In genomic region chr19:36060430-36060829, GRCh38 we compare ENCODE assay signal across 9 cellular contexts. TPM values are rescaled to one million over a fixed set of nuclear protein-coding genes. Genes with fewer than 3 reads are reported as not detected.
DNase-seq lines count a peak whose midpoint lies in the region; ATAC-seq and TF ChIP-seq lines count a peak whose summit lies in the region.
"Had no signal": no experiment of that assay in that cellular context is flagged by ENCODE, and none has a peak within 500 bp of the region (broad histone marks: within the 10 kb centered on the region; RNA-seq: fewer than 3 reads in every experiment).

No MANE protein-coding gene starts in this region.

- peaks cover 31% of the 10 kb centered on the region for H3K36me3 ChIP-seq in BE2C

- H3K27ac Mint-ChIP-seq in activated CD4-positive, alpha-beta T cell treated with anti-CD3 and anti-CD28 coated beads, Interleukin-2, amount 10 ng/mL, durations not matched to agents 7 days and 5 days: no peak overlapping the region
- H3K27ac Mint-ChIP-seq: dendritic cell treated with granulocyte-macrophage colony-stimulating factor and Interleukin-4, amounts not matched to agents 40 ng/mL and 50 ng/mL, for 4 days had no signal

- no peaks in the 10 kb centered on the region for H3K27me3 Mint-ChIP-seq in activated CD4-positive, alpha-beta T cell treated with anti-CD3 and anti-CD28 coated beads, Interleukin-2, amount 10 ng/mL, durations not matched to agents 7 days and 5 days
- H3K27me3 Mint-ChIP-seq: dendritic cell treated with granulocyte-macrophage colony-stimulating factor and Interleukin-4, amounts not matched to agents 40 ng/mL and 50 ng/mL, for 4 days had no signal

- TF ChIP-seq POLR2A in lower leg skin (IDR thresholded peaks at IDR 0.05): no peak

- 82 to 87% methylated on average over 4 of the region's 4 CpGs for WGBS in lower leg skin, 2 donors

- H3K4me3 ChIP-seq in BE2C (ENCODE audit: low read depth, low read length) (no peak overlapping the region), fibroblast of the aortic adventitia (ENCODE audit: low read depth, low read length) (no peak overlapping the region), lower leg skin (ENCODE audit: low read depth, poor library complexity, severe bottlenecking) (no peak overlapping the region)

- ATAC-seq in omental fat pad (ENCODE audit: low FRiP score) (peak; percentile 58), GM21825 (IDR thresholded peaks at IDR 0.05; ENCODE audit: unreplicated experiment) (no peak)

- DNase-seq in BE2C (peak; percentile 71), HK-2 (ENCODE audit: unreplicated experiment) (peak; percentile 29), fibroblast of the aortic adventitia (ENCODE audit: low read depth) (peak; percentile 71), omental fat pad (ENCODE audit: low spot score) (no peak), lower leg skin (ENCODE audit: low spot score in 2 of 2) (no peak), GOT3 (lab: John Stamatoyannopoulos, UW) (no peak)
- peak; percentile 12 for DNase-seq in activated CD4-positive, alpha-beta T cell treated with anti-CD3 and anti-CD28 coated beads, Interleukin-2, amount 10 ng/mL, durations not matched to agents 7 days and 5 days

- intact Hi-C loops in lower leg skin (cut with DNase I; ENCODE audit: low total_unique reads): no loop called here

- H3K4me1 ChIP-seq in BE2C: no peaks in the 10 kb centered on the region

- no peaks in the 10 kb centered on the region for H3K27me3 ChIP-seq in BE2C

- CTCF ChIA-PET in activated CD4-positive, alpha-beta T cell treated with anti-CD3 and anti-CD28 coated beads, Interleukin-2, amount 10 ng/mL, durations not matched to agents 7 days and 5 days (lab: Charles Lee): interaction anchor here (0.5 to 1.3 kb wide), 3 partner anchors 10 to 403 kb away, joined by 3 to 7 read pairs (median 3); no protein-coding TSS in a partner anchor

- no peak overlapping the region for H3K4me3 Mint-ChIP-seq in activated CD4-positive, alpha-beta T cell treated with anti-CD3 and anti-CD28 coated beads, Interleukin-2, amount 10 ng/mL, durations not matched to agents 7 days and 5 days
- H3K4me3 Mint-ChIP-seq: dendritic cell treated with granulocyte-macrophage colony-stimulating factor and Interleukin-4, amounts not matched to agents 40 ng/mL and 50 ng/mL, for 4 days had no signal

- H3K9me3 ChIP-seq in BE2C: no peaks in the 10 kb centered on the region

- no peaks in the 10 kb centered on the region for H3K9me3 Mint-ChIP-seq in activated CD4-positive, alpha-beta T cell treated with anti-CD3 and anti-CD28 coated beads, Interleukin-2, amount 10 ng/mL, durations not matched to agents 7 days and 5 days
- H3K9me3 Mint-ChIP-seq: dendritic cell treated with granulocyte-macrophage colony-stimulating factor and Interleukin-4, amounts not matched to agents 40 ng/mL and 50 ng/mL, for 4 days had no signal

- H3K4me1 Mint-ChIP-seq in activated CD4-positive, alpha-beta T cell treated with anti-CD3 and anti-CD28 coated beads, Interleukin-2, amount 10 ng/mL, durations not matched to agents 7 days and 5 days: peaks cover 24% of the 10 kb centered on the region

- POLR2A ChIA-PET in activated CD4-positive, alpha-beta T cell treated with anti-CD3 and anti-CD28 coated beads, Interleukin-2, amount 10 ng/mL, durations not matched to agents 7 days and 5 days (lab: Charles Lee): interaction anchor here (0.6 kb wide), 1 partner anchor 36 kb away, joined by 3 read pairs; no protein-coding TSS in a partner anchor

- TF ChIP-seq CTCF in BE2C (IDR thresholded peaks at IDR 0.05; ENCODE audit: low read depth, low read length) (peak; percentile 76), fibroblast of the aortic adventitia (IDR thresholded peaks at IDR 0.05; ENCODE audit: insufficient read depth, low read length) (peak; percentile 73), omental fat pad (IDR thresholded peaks at IDR 0.05) (no peak), lower leg skin (IDR thresholded peaks at IDR 0.05) (peak in 1 of 3 donors; percentile 25)

- H3K36me3 Mint-ChIP-seq in activated CD4-positive, alpha-beta T cell treated with anti-CD3 and anti-CD28 coated beads, Interleukin-2, amount 10 ng/mL, durations not matched to agents 7 days and 5 days (ENCODE audit: low read depth): peaks cover 47% of the 10 kb centered on the region

RNA-seq across cellular contexts. Expression of gene WDR62, which starts 5.7 kb away (rescaled TPM):
- polyA plus RNA-seq in BE2C (2012; ENCODE audit: insufficient read depth, insufficient read length, low read depth): 4.0 TPM
- total RNA-seq in activated CD4-positive, alpha-beta T cell treated with anti-CD3 and anti-CD28 coated beads, Interleukin-2, amount 10 ng/mL, durations not matched to agents 7 days and 5 days: 10 to 100 TPM; 33.4 to 37.1 TPM
- 0.25 and 10.1 TPM in 2 replicates for total RNA-seq in fibroblast of the aortic adventitia (ENCODE audit: low replicate concordance)
- under 1 TPM; 0.31 to 0.95 (median 0.69) TPM for total RNA-seq in omental fat pad
- 1 to 10 TPM; 1.3 to 3.0 (median 2.3) TPM for total RNA-seq in lower leg skin

RNA-seq across cellular contexts. Expression of gene THAP8, which starts 6.3 kb away (rescaled TPM):
- 14.1 TPM for polyA plus RNA-seq in BE2C (2012; ENCODE audit: insufficient read depth, insufficient read length, low read depth)
- total RNA-seq in activated CD4-positive, alpha-beta T cell treated with anti-CD3 and anti-CD28 coated beads, Interleukin-2, amount 10 ng/mL, durations not matched to agents 7 days and 5 days: 1 to 10 TPM; 6.1 to 7.0 TPM
- total RNA-seq in fibroblast of the aortic adventitia (ENCODE audit: low replicate concordance) (2.5 and 4.1 TPM in 2 replicates), omental fat pad (10 to 100 TPM in 2 of 4 donors, 1 to 10 TPM in 2; 2.0 to 10.4 (median 7.6) TPM), lower leg skin (10 to 100 TPM in 1 of 4 donors, 1 to 10 TPM in 3; 9.1 to 27.4 (median 9.5) TPM)

RNA-seq across cellular contexts. Expression of gene CLIP3, which starts 27.8 kb away (rescaled TPM):
- polyA plus RNA-seq in BE2C (2012; ENCODE audit: insufficient read depth, insufficient read length, low read depth): 27.7 TPM
- total RNA-seq in activated CD4-positive, alpha-beta T cell treated with anti-CD3 and anti-CD28 coated beads, Interleukin-2, amount 10 ng/mL, durations not matched to agents 7 days and 5 days: 1 to 10 TPM in 1 of 2 experiments, under 1 TPM in 1; 0.75 to 1.4 TPM
- 7.4 and 20.1 TPM in 2 replicates for total RNA-seq in fibroblast of the aortic adventitia (ENCODE audit: low replicate concordance)
- total RNA-seq in omental fat pad: 10 to 100 TPM in 1 of 4 donors, 1 to 10 TPM in 3; 3.3 to 11.9 (median 8.1) TPM
- 10 to 100 TPM in 1 of 4 donors, 1 to 10 TPM in 3; 2.1 to 42.3 (median 4.8) TPM for total RNA-seq in lower leg skin

RNA-seq across cellular contexts. Expression of gene ALKBH6, which starts 46.4 kb away (rescaled TPM):
- polyA plus RNA-seq in BE2C (2012; ENCODE audit: insufficient read depth, insufficient read length, low read depth): 24.4 TPM
- total RNA-seq in activated CD4-positive, alpha-beta T cell treated with anti-CD3 and anti-CD28 coated beads, Interleukin-2, amount 10 ng/mL, durations not matched to agents 7 days and 5 days: 10 to 100 TPM; 38.2 to 43.0 TPM
- total RNA-seq in fibroblast of the aortic adventitia (ENCODE audit: low replicate concordance) (14.2 and 15.5 TPM in 2 replicates), omental fat pad (10 to 100 TPM; 13.6 to 21.8 (median 16.1) TPM), lower leg skin (10 to 100 TPM; 11.9 to 37.9 (median 25.0) TPM)

RNA-seq across cellular contexts. Expression of gene OVOL3, which starts 50.5 kb away (rescaled TPM):
- not detected for polyA plus RNA-seq in BE2C (2012; ENCODE audit: insufficient read depth, insufficient read length, low read depth)
- not detected for total RNA-seq in activated CD4-positive, alpha-beta T cell treated with anti-CD3 and anti-CD28 coated beads, Interleukin-2, amount 10 ng/mL, durations not matched to agents 7 days and 5 days
- not detected in 2 replicates for total RNA-seq in fibroblast of the aortic adventitia (ENCODE audit: low replicate concordance)
- not detected for total RNA-seq in omental fat pad
- total RNA-seq in lower leg skin: not detected

Comparison
In these comparisons a context has a peak if more than half of its experiments do, and no peak if none do; other contexts are left out.
1. DNase-seq: peak in BE2C (single experiment), HK-2 (single experiment), activated CD4-positive, alpha-beta T cell treated with anti-CD3 and anti-CD28 coated beads, Interleukin-2, amount 10 ng/mL, durations not matched to agents 7 days and 5 days (single experiment) and fibroblast of the aortic adventitia (single experiment); none in omental fat pad (single experiment), lower leg skin (0 of 2) and GOT3 (single experiment).
2. CTCF ChIP-seq: peak in BE2C (single experiment) and fibroblast of the aortic adventitia (single experiment); none in omental fat pad (0 of 3).